Comparison of ENCODE assay signal across 21 cellular contexts in the genomic region with DNA sequence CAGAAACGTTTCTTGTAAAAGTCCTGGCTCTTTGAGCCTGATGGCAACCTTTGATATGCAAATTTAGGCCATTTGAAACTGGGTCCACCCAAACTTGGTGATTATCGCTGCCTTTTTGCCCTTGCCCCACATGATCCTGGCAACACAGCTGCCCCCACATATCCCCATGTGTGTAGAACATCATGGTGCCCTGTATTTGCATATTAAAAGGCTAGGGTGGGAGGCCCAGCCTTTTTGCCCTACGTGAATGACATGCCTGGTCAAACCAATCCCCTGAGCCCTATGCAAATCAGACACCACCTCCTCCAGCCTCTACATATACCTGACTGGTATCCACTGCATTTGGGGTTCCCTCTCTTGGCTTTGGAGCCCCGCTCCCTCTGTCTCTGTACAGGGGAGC.
A peak's percentile ranks its signal among the peaks of the same experiment; 100 is the strongest.
DNase-seq lines count a peak whose midpoint lies in the region; ATAC-seq and TF ChIP-seq lines count a peak whose summit lies in the region.
"Had no signal": no experiment of that assay in that cellular context is flagged by ENCODE, and none has a peak within 500 bp of the region (broad histone marks: within the 10 kb centered on the region; RNA-seq: fewer than 3 reads in every experiment).

No MANE protein-coding gene starts in this region.

- ATAC-seq in activated T-helper 17 cell treated with anti-CD3 and anti-CD28 coated beads, Interleukin-2, amount 50 U/mL, for 72 hours (replicated peaks): no peak
- no peak for ATAC-seq in activated CD8-positive, alpha-beta T cell treated with anti-CD3 and anti-CD28 coated beads, Interleukin-2, amount 10 ng/mL, durations not matched to agents 7 days and 5 days

- H3K27ac Mint-ChIP-seq in activated T-helper 17 cell treated with anti-CD3 and anti-CD28 coated beads, Interleukin-2, amount 50 U/mL, for 72 hours: peak overlapping the region; percentile 5
- no peak overlapping the region for H3K27ac Mint-ChIP-seq in activated CD8-positive, alpha-beta T cell treated with anti-CD3 and anti-CD28 coated beads, Interleukin-2, amount 10 ng/mL, durations not matched to agents 7 days and 5 days

- no peak overlapping the region for H3K9ac ChIP-seq in iPS-15b (ENCODE audit: low read depth, low read length)

- H3K9me3 ChIP-seq in BE2C: no peaks in the 10 kb centered on the region
- no peaks in the 10 kb centered on the region for H3K9me3 ChIP-seq in HAP-1
- no peaks in the 10 kb centered on the region for H3K9me3 ChIP-seq in iPS-15b (ENCODE audit: control insufficient read depth, insufficient read depth, low read length)
- H3K9me3 ChIP-seq: Caco-2, SJCRH30 had no signal

- peaks cover 27% of the 10 kb centered on the region for H3K36me3 Mint-ChIP-seq in activated T-helper 17 cell treated with anti-CD3 and anti-CD28 coated beads, Interleukin-2, amount 50 U/mL, for 72 hours (ENCODE audit: low read depth)
- no peaks in the 10 kb centered on the region for H3K36me3 Mint-ChIP-seq in activated CD8-positive, alpha-beta T cell treated with anti-CD3 and anti-CD28 coated beads, Interleukin-2, amount 10 ng/mL, durations not matched to agents 7 days and 5 days (ENCODE audit: low read depth)

- H3K4me3 Mint-ChIP-seq in activated T-helper 17 cell treated with anti-CD3 and anti-CD28 coated beads, Interleukin-2, amount 50 U/mL, for 72 hours: no peak overlapping the region
- H3K4me3 Mint-ChIP-seq in activated CD8-positive, alpha-beta T cell treated with anti-CD3 and anti-CD28 coated beads, Interleukin-2, amount 10 ng/mL, durations not matched to agents 7 days and 5 days: no peak overlapping the region

- no peaks in the 10 kb centered on the region for H3K27me3 Mint-ChIP-seq in activated T-helper 17 cell treated with anti-CD3 and anti-CD28 coated beads, Interleukin-2, amount 50 U/mL, for 72 hours
- H3K27me3 Mint-ChIP-seq in activated CD8-positive, alpha-beta T cell treated with anti-CD3 and anti-CD28 coated beads, Interleukin-2, amount 10 ng/mL, durations not matched to agents 7 days and 5 days (ENCODE audit: low read depth): no peaks in the 10 kb centered on the region

- H3K36me3 ChIP-seq in BE2C (no peaks in the 10 kb centered on the region), HAP-1 (replicated peaks) (no peaks in the 10 kb centered on the region), iPS-15b (ENCODE audit: control insufficient read depth, insufficient read depth, low read length) (no peaks in the 10 kb centered on the region)
- H3K36me3 ChIP-seq: SJCRH30 had no signal

- in situ Hi-C loops in HAP-1 (cut with MboI; ENCODE audit: low sequenced_read_pairs): no loop called here

- H3K4me1 Mint-ChIP-seq in activated T-helper 17 cell treated with anti-CD3 and anti-CD28 coated beads, Interleukin-2, amount 50 U/mL, for 72 hours: no peaks in the 10 kb centered on the region
- H3K4me1 Mint-ChIP-seq in activated CD8-positive, alpha-beta T cell treated with anti-CD3 and anti-CD28 coated beads, Interleukin-2, amount 10 ng/mL, durations not matched to agents 7 days and 5 days (ENCODE audit: low read depth): no peaks in the 10 kb centered on the region

- TF ChIP-seq CTCF in BE2C (IDR thresholded peaks at IDR 0.05; ENCODE audit: low read depth, low read length): no peak

- H3K27me3 ChIP-seq in BE2C (no peaks in the 10 kb centered on the region), HAP-1 (ENCODE audit: low read depth) (no peaks in the 10 kb centered on the region), iPS-15b (ENCODE audit: control insufficient read depth, insufficient read depth, low read length) (no peaks in the 10 kb centered on the region)
- H3K27me3 ChIP-seq: SJCRH30 had no signal

- H3K4me3 ChIP-seq in BE2C (ENCODE audit: low read depth, low read length) (no peak overlapping the region), HAP-1 (no peak overlapping the region), iPS-15b (ENCODE audit: low read depth, low read length) (peak overlapping the region; percentile 13)
- H3K4me3 ChIP-seq: PC-9, SJCRH30 had no signal

- H3K9me3 Mint-ChIP-seq in activated T-helper 17 cell treated with anti-CD3 and anti-CD28 coated beads, Interleukin-2, amount 50 U/mL, for 72 hours: no peaks in the 10 kb centered on the region
- no peaks in the 10 kb centered on the region for H3K9me3 Mint-ChIP-seq in activated CD8-positive, alpha-beta T cell treated with anti-CD3 and anti-CD28 coated beads, Interleukin-2, amount 10 ng/mL, durations not matched to agents 7 days and 5 days (ENCODE audit: insufficient read depth)

- H3K4me1 ChIP-seq in BE2C (peaks cover 45% of the 10 kb centered on the region), HAP-1 (peaks cover 28% of the 10 kb centered on the region), iPS-15b (ENCODE audit: control insufficient read depth, insufficient read depth, low read length) (peaks cover 10% of the 10 kb centered on the region)
- H3K4me1 ChIP-seq: Caco-2 had no signal

- CTCF ChIA-PET in activated CD8-positive, alpha-beta T cell treated with anti-CD3 and anti-CD28 coated beads, Interleukin-2, amount 10 ng/mL, durations not matched to agents 7 days and 5 days (lab: Charles Lee): no interaction called here

- POLR2A ChIA-PET in activated CD8-positive, alpha-beta T cell treated with anti-CD3 and anti-CD28 coated beads, Interleukin-2, amount 10 ng/mL, durations not matched to agents 7 days and 5 days (lab: Charles Lee): interaction anchor here (0.5 kb wide), 1 partner anchor 326 kb away, joined by 3 read pairs; no protein-coding TSS in a partner anchor

- DNase-seq in BE2C (peak; percentile 8), HAP-1 (ENCODE audit: low spot score in 2 of 2) (peak; percentile 60 to 69), LoVo (ENCODE audit: low spot score) (no peak), DMS153 treated with DMSO at 0.1 percent for 48 hours (lab: John Stamatoyannopoulos, UW; ENCODE audit: unreplicated experiment) (no peak), RKO (ENCODE audit: low spot score) (no peak)
- no peak for DNase-seq in activated CD8-positive, alpha-beta T cell treated with anti-CD3 and anti-CD28 coated beads, Interleukin-2, amount 10 ng/mL, durations not matched to agents 7 days and 5 days
- DNase-seq: 8988T, Caco-2, DMS53, IMR-90, Kasumi-1, MM.1S, NCI-H1092, NCI-H1436 treated with DMSO at 0.1 percent for 48 hours, NCI-H2029, NCI-H345, NCI-H524 treated with DMSO at 0.1 percent for 48 hours, PC-9, SJCRH30 had no signal

Comparison
In these comparisons a context has a peak if more than half of its experiments do, and no peak if none do; other contexts are left out.
1. DNase-seq: peak in BE2C (single experiment) and HAP-1 (2 of 2); none in LoVo (single experiment), activated CD8-positive, alpha-beta T cell treated with anti-CD3 and anti-CD28 coated beads, Interleukin-2, amount 10 ng/mL, durations not matched to agents 7 days and 5 days (single experiment), DMS153 treated with DMSO at 0.1 percent for 48 hours (single experiment) and RKO (single experiment).